ENCODE assay signal across 22 cellular contexts in the genomic region with DNA sequence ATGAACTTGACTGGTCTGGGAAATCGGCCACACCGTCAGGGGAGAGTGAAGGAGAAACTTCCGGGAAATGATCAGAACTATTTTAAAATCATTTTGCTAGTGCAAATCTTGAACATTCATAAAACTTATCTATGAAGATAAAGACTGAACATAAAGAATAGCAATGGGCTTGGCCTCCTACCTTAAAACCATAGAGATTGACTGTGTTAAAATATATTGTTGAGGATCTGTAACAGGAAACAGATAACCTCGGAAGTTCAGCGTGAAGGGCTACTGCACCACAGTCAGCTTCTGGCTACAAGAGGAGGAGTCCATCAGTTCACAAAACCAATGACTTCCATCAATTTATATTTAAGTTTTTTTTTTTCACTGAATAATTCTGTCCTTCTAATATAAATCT.
"Had no signal": no experiment of that assay in that cellular context is flagged by ENCODE, and none has a peak within 500 bp of the region (broad histone marks: within the 10 kb centered on the region; RNA-seq: fewer than 3 reads in every experiment).

No MANE protein-coding gene starts in this region.

- ATAC-seq: K562, Right ventricle myocardium inferior, SK-N-SH treated with all-trans-retinoic acid at 6 μM for 48 hours had no signal

- H3K4me1 Mint-ChIP-seq: IgD-negative memory B cell had no signal

- H3K27ac Mint-ChIP-seq: IgD-negative memory B cell had no signal

- H3K9me3 ChIP-seq: Peyer's patch, SJCRH30 had no signal

- H3K4me1 ChIP-seq: SJCRH30 had no signal

- H2AFZ ChIP-seq: PC-9 had no signal

- H3K27me3 ChIP-seq: Peyer's patch, SJCRH30 had no signal

- H3K36me3 ChIP-seq: Peyer's patch, SJCRH30 had no signal

- H3K27ac ChIP-seq: HL-60, KMS-11, PC-9, SJCRH30 had no signal

- H3K4me2 ChIP-seq: KMS-11, PC-9 had no signal

- H3K4me3 Mint-ChIP-seq: IgD-negative memory B cell had no signal

- H3K9ac ChIP-seq: KMS-11 had no signal

- DNase-seq: Kasumi-1; MV-4-11; NCI-H1048; NCI-H1417; NCI-H1436 treated with DMSO at 0.1 percent for 48 hours; NCI-H187 treated with DMSO at 0.1 percent for 48 hours; NCI-H2171; NCI-H226; NCI-H446; NCI-H510A; NCI-H526; NK-92 treated with Interleukin-12 subunit alpha and Interleukin-12 subunit beta, amount 100 ng/mL, for 24 hours; PC-9; SHP77 treated with DMSO at 0.1 percent for 48 hours; SJCRH30 had no signal

- H3K4me3 ChIP-seq: K562, PC-9, Peyer's patch, SJCRH30 had no signal
